Comparison of ENCODE assay signal across 12 cellular contexts in genomic region chr3:32423956-32424558, GRCh38. TPM values are rescaled to one million over a fixed set of nuclear protein-coding genes. Genes with fewer than 3 reads are reported as not detected.
DNase-seq lines count a peak whose midpoint lies in the region; ATAC-seq and TF ChIP-seq lines count a peak whose summit lies in the region.
"Had no signal": no experiment of that assay in that cellular context is flagged by ENCODE, and none has a peak within 500 bp of the region (broad histone marks: within the 10 kb centered on the region; RNA-seq: fewer than 3 reads in every experiment).

No MANE protein-coding gene starts in this region.

- H3K4me3 Mint-ChIP-seq in activated T-cell treated with anti-CD3 and anti-CD28 coated beads, Interleukin-2, amount 50 U/mL, for 4 hours = peak overlapping the region; percentile 42
- H3K4me3 Mint-ChIP-seq in T-cell = peak overlapping the region; percentile 36 to 80 (median 40)

- CTCF ChIA-PET in T-cell (lab: Charles Lee) = interaction anchor here (0.6 to 2.4 kb wide), 11 partner anchors 9 to 52 kb away, joined by 3 to 12 read pairs (median 3); no protein-coding TSS in a partner anchor

- 83 to 90% (median 87%) methylated on average over 12 of the region's 12 CpGs for WGBS in stomach, 5 donors

- DNase-seq in activated T-cell treated with anti-CD3 and anti-CD28 coated beads, Interleukin-2, amount 50 U/mL, for 4 hours = no peak
- DNase-seq in activated T-cell treated with anti-CD3 and anti-CD28 coated beads for 4 hours = no peak
- peak in 19 of 34 experiments; percentile 16 to 56 (median 30) for DNase-seq in T-cell
- DNase-seq in erythroblast (lab: John Stamatoyannopoulos, UW) = peak; percentile 8 to 32
- no peak for DNase-seq in stomach
- DNase-seq in posterior vena cava (ENCODE audit: low spot score) = no peak
- DNase-seq in medulla oblongata (ENCODE audit: extremely low spot score) = no peak
- DNase-seq: NCI-H526, SW 1271, tibial artery had no signal

- H3K27me3 ChIP-seq in stomach = no peaks in the 10 kb centered on the region
- H3K27me3 ChIP-seq: hepatocyte, tibial artery had no signal

- peak overlapping the region in 3 of 5 donors; percentile 79 to 88 (median 84) for H3K27ac ChIP-seq in stomach
- H3K27ac ChIP-seq: hepatocyte, tibial artery had no signal

- no peaks in the 10 kb centered on the region for H3K36me3 ChIP-seq in stomach
- H3K36me3 ChIP-seq: tibial artery had no signal

- no peak for TF ChIP-seq CTCF in stomach (IDR thresholded peaks at IDR 0.05)

- POLR2A ChIA-PET in T-cell (lab: Charles Lee) = interaction anchor here (0.6 to 2.4 kb wide), 6 partner anchors 9 to 74 kb away, joined by 3 to 16 read pairs (median 3); no protein-coding TSS in a partner anchor

- intact Hi-C loops in stomach (cut with DNase I; ENCODE audit: low total_unique reads) = no loop called here
- intact Hi-C loops in posterior vena cava (cut with DNase I) = no loop called here

- no peaks in the 10 kb centered on the region for H3K9me3 Mint-ChIP-seq in activated T-cell treated with anti-CD3 and anti-CD28 coated beads, Interleukin-2, amount 50 U/mL, for 4 hours
- peaks cover 0 to 3% (median 0%) of the 10 kb centered on the region in 3 donors for H3K9me3 Mint-ChIP-seq in T-cell

- H3K4me1 Mint-ChIP-seq in activated T-cell treated with anti-CD3 and anti-CD28 coated beads, Interleukin-2, amount 50 U/mL, for 4 hours (ENCODE audit: low read depth) = peaks cover 92% of the 10 kb centered on the region
- peaks cover 96 to 98% (median 96%) of the 10 kb centered on the region in 3 donors for H3K4me1 Mint-ChIP-seq in T-cell

- H3K27me3 Mint-ChIP-seq in activated T-cell treated with anti-CD3 and anti-CD28 coated beads, Interleukin-2, amount 50 U/mL, for 4 hours (ENCODE audit: low read depth) = no peaks in the 10 kb centered on the region
- H3K27me3 Mint-ChIP-seq in T-cell = no peaks in the 10 kb centered on the region

- H3K36me3 Mint-ChIP-seq in activated T-cell treated with anti-CD3 and anti-CD28 coated beads, Interleukin-2, amount 50 U/mL, for 4 hours (ENCODE audit: insufficient read depth) = peaks cover 2% of the 10 kb centered on the region
- H3K36me3 Mint-ChIP-seq in T-cell = peaks cover 3% of the 10 kb centered on the region

- peak overlapping the region; percentile 98 for H3K27ac Mint-ChIP-seq in T-cell

- no peak for TF ChIP-seq EP300 in stomach (IDR thresholded peaks at IDR 0.05)

- no peak overlapping the region for H3K4me3 ChIP-seq in stomach
- H3K4me3 ChIP-seq: hepatocyte, tibial artery had no signal

- ATAC-seq in activated T-cell treated with anti-CD3 and anti-CD28 coated beads, Interleukin-2, amount 50 U/mL, for 4 hours = peak in 1 of 2 donors; percentile 12
- ATAC-seq in T-cell (replicated peaks in 1 of 4) (peak; percentile 60 to 67 (median 66)), GM19452 (IDR thresholded peaks at IDR 0.05; ENCODE audit: unreplicated experiment) (no peak)

- peaks cover 37 to 68% (median 51%) of the 10 kb centered on the region in 4 donors for H3K4me1 ChIP-seq in stomach

- TF ChIP-seq POLR2A in erythroblast (IDR thresholded peaks at IDR 0.05; ENCODE audit: low read length) = no peak
- no peak for TF ChIP-seq POLR2A in stomach (IDR thresholded peaks at IDR 0.05)

- no peaks in the 10 kb centered on the region for H3K9me3 ChIP-seq in stomach
- H3K9me3 ChIP-seq: tibial artery had no signal

RNA-seq across cellular contexts. Expression of gene CMTM7, which starts 32.4 kb away (rescaled TPM):
- 10 to 100 TPM; 19.1 to 23.2 (median 21.3) TPM for total RNA-seq in activated T-cell treated with anti-CD3 and anti-CD28 coated beads, Interleukin-2, amount 50 U/mL, for 4 hours
- total RNA-seq in T-cell (10 to 100 TPM; 40.7 to 56.7 (median 47.8) TPM), stomach (10 to 100 TPM in 2 of 5 donors, 1 to 10 TPM in 2, not detected in 1; 3.1 to 54.9 (median 8.7) TPM), posterior vena cava (10 to 100 TPM in 1 of 2 donors, 1 to 10 TPM in 1; 9.2 to 10.7 TPM)
- 1 to 10 TPM; 5.7 to 8.7 (median 7.4) TPM for polyA plus RNA-seq in stomach

Comparison
In these comparisons a context has a peak if more than half of its experiments do, and no peak if none do; other contexts are left out.
1. DNase-seq: peak in T-cell (19 of 34) and erythroblast (2 of 2); none in activated T-cell treated with anti-CD3 and anti-CD28 coated beads, Interleukin-2, amount 50 U/mL, for 4 hours (single experiment), activated T-cell treated with anti-CD3 and anti-CD28 coated beads for 4 hours (single experiment), stomach (single experiment), posterior vena cava (single experiment) and medulla oblongata (single experiment).